Comparison of ENCODE assay signal across 15 cellular contexts in the genomic region with DNA sequence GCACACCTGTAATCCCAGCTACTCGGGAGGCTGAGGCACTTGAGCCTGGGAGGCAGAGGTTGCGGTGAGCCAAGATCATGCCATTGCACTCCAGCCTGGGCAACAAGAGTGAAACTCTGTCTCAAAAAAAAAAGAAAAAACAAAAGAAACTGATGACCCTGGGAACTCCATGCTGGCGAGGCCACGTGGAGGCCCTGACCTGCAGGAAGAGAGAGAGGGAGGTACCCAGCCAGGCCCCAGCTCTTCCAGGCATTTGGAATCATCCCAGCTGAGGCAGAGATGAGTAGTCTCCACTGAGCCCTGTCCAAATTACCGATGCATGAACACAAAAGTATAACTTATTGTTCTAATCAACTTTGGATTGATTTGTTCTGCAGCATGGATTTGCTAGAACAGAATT.
DNase-seq lines count a peak whose midpoint lies in the region; TF ChIP-seq lines count a peak whose summit lies in the region.
"Had no signal": no experiment of that assay in that cellular context is flagged by ENCODE, and none has a peak within 500 bp of the region (broad histone marks: within the 10 kb centered on the region; RNA-seq: fewer than 3 reads in every experiment).

No MANE protein-coding gene starts in this region.

- no peaks in the 10 kb centered on the region for H3K36me3 Mint-ChIP-seq in mesothelial cell of epicardium
- H3K36me3 Mint-ChIP-seq: CD8-positive, alpha-beta memory T cell had no signal

- peaks cover 78% of the 10 kb centered on the region for H3K4me1 Mint-ChIP-seq in mesothelial cell of epicardium
- H3K4me1 Mint-ChIP-seq: CD8-positive, alpha-beta memory T cell had no signal

- H3K9ac ChIP-seq in HUES48 (ENCODE audit: low read depth, low read length) = no peak overlapping the region
- H3K9ac ChIP-seq: BLaER1 had no signal

- H3K36me3 ChIP-seq in HUES48 (ENCODE audit: control insufficient read depth, insufficient read depth, low read length) = no peaks in the 10 kb centered on the region
- H3K36me3 ChIP-seq: BLaER1 had no signal

- peaks cover 5% of the 10 kb centered on the region for H3K27me3 ChIP-seq in HUES48 (ENCODE audit: control insufficient read depth, insufficient read depth, low read length)
- H3K27me3 ChIP-seq: BLaER1 had no signal

- H3K27ac Mint-ChIP-seq in mesothelial cell of epicardium = peak overlapping the region; percentile 95
- H3K27ac Mint-ChIP-seq: CD8-positive, alpha-beta memory T cell; HFFc6 had no signal

- no peak overlapping the region for H3K4me3 Mint-ChIP-seq in mesothelial cell of epicardium
- H3K4me3 Mint-ChIP-seq: CD8-positive, alpha-beta memory T cell; HFFc6 had no signal

- DNase-seq in AG20443 (ENCODE audit: low spot score) (peak; percentile 24), islet precursor cell (peak; percentile 23), mesothelial cell of epicardium (ENCODE audit: low spot score in 2 of 2, unreplicated experiment in 2 of 2) (no peak), SW 1271 (lab: John Stamatoyannopoulos, UW) (no peak), retina (no peak), activated T-cell treated with anti-CD3 and anti-CD28 coated beads for 4 hours (no peak), coronary artery (ENCODE audit: low spot score) (no peak)
- DNase-seq: AML-193, Caco-2, HCEC 1CT, HFFc6 had no signal

- H3K4me3 ChIP-seq in HUES48 (ENCODE audit: low read depth, low read length) = no peak overlapping the region
- no peak overlapping the region for H3K4me3 ChIP-seq in coronary artery
- H3K4me3 ChIP-seq: BLaER1 had no signal

- peaks cover 40% of the 10 kb centered on the region for H3K4me1 ChIP-seq in HUES48 (ENCODE audit: control insufficient read depth, insufficient read depth, low read length)
- H3K4me1 ChIP-seq: Caco-2 had no signal

- no peaks in the 10 kb centered on the region for H3K9me3 Mint-ChIP-seq in mesothelial cell of epicardium
- H3K9me3 Mint-ChIP-seq: CD8-positive, alpha-beta memory T cell; HFFc6 had no signal

- no peaks in the 10 kb centered on the region for H3K9me3 ChIP-seq in HUES48 (ENCODE audit: control insufficient read depth, insufficient read depth, low read length)
- H3K9me3 ChIP-seq: BLaER1, Caco-2 had no signal

- H3K27me3 Mint-ChIP-seq in mesothelial cell of epicardium (ENCODE audit: low read depth) = no peaks in the 10 kb centered on the region

- H3K27ac ChIP-seq in HUES48 (ENCODE audit: low read depth, low read length) = peak overlapping the region; percentile 69
- H3K27ac ChIP-seq in coronary artery = no peak overlapping the region
- H3K27ac ChIP-seq: 22Rv1, BLaER1 had no signal

- TF ChIP-seq CTCF in mesothelial cell of epicardium (IDR thresholded peaks at IDR 0.05; ENCODE audit: unreplicated experiment) = no peak
- no peak for TF ChIP-seq CTCF in coronary artery (IDR thresholded peaks at IDR 0.05)

Comparison
In these comparisons a context has a peak if more than half of its experiments do, and no peak if none do; other contexts are left out.
1. DNase-seq: peak in AG20443 (single experiment) and islet precursor cell (single experiment); none in mesothelial cell of epicardium (0 of 2), SW 1271 (0 of 2), retina (single experiment), activated T-cell treated with anti-CD3 and anti-CD28 coated beads for 4 hours (single experiment) and coronary artery (single experiment).